9 cellular contexts compared by ENCODE assay signal in genomic region chr7:135710417-135711138, GRCh38. TPM values are rescaled to one million over a fixed set of nuclear protein-coding genes. Genes with fewer than 3 reads are reported as not detected.
A peak's percentile ranks its signal among the peaks of the same experiment; 100 is the strongest.
DNase-seq lines count a peak whose midpoint lies in the region; ATAC-seq and TF ChIP-seq lines count a peak whose summit lies in the region.
"Had no signal": no experiment of that assay in that cellular context is flagged by ENCODE, and none has a peak within 500 bp of the region (broad histone marks: within the 10 kb centered on the region; RNA-seq: fewer than 3 reads in every experiment).

No MANE protein-coding gene starts in this region.

- no peak overlapping the region for H2BK120ac ChIP-seq in mesenchymal stem cell (ENCODE audit: low read depth, low read length)

- H3K27ac Mint-ChIP-seq in activated naive CD4-positive, alpha-beta T cell treated with anti-CD3 and anti-CD28 coated beads, Interleukin-2, amount 50 U/mL, for 72 hours, result no peak overlapping the region
- H3K27ac Mint-ChIP-seq in activated naive CD4-positive, alpha-beta T cell treated with anti-CD3 and anti-CD28 coated beads for 36 hours, result no peak overlapping the region

- H3K4me3 ChIP-seq in LNCaP clone FGC (ENCODE audit: low read depth, low read length) (no peak overlapping the region), thoracic aorta (peak overlapping the region; percentile 20), mesenchymal stem cell (ENCODE audit: insufficient read depth in 1 of 2, low read depth in 1 of 2, low read length in 2 of 2) (no peak overlapping the region)

- no peaks in the 10 kb centered on the region for H3K27me3 Mint-ChIP-seq in activated naive CD4-positive, alpha-beta T cell treated with anti-CD3 and anti-CD28 coated beads for 36 hours (ENCODE audit: low read depth)

- no peak for TF ChIP-seq POLR2A in erythroblast (IDR thresholded peaks at IDR 0.05; ENCODE audit: low read length)

- no peak overlapping the region for H4K91ac ChIP-seq in mesenchymal stem cell (ENCODE audit: low read length)

- H3K14ac ChIP-seq in mesenchymal stem cell (ENCODE audit: low read length in 2 of 2), result no peak overlapping the region

- WGBS in mesenchymal stem cell, result 37% methylated on average over 10 of the region's 11 CpGs

- H3K9ac ChIP-seq in mesenchymal stem cell (ENCODE audit: low read length), result no peak overlapping the region

- no peak overlapping the region for H3K4ac ChIP-seq in mesenchymal stem cell (ENCODE audit: low read depth in 1 of 2, low read length in 2 of 2)

- peak; percentile 32; the same call in 1 of the 2 replicates for TF ChIP-seq CTCF in LNCaP clone FGC (IDR thresholded peaks at IDR 0.05; ENCODE audit: control insufficient read depth, extremely low read depth, insufficient read depth)
- TF ChIP-seq CTCF in thoracic aorta (IDR thresholded peaks at IDR 0.05), result peak; percentile 80

- H3K36me3 ChIP-seq in thoracic aorta (no peaks in the 10 kb centered on the region), mesenchymal stem cell (ENCODE audit: control insufficient read depth in 1 of 2, insufficient read depth in 2 of 2, low read depth in 1 of 2, low read length in 2 of 2) (peaks cover 3 to 43% of the 10 kb centered on the region in 2 experiments)

- CTCF ChIA-PET in activated naive CD4-positive, alpha-beta T cell treated with anti-CD3 and anti-CD28 coated beads for 36 hours (lab: Charles Lee), result interaction anchor here (0.6 to 2.6 kb wide), 11 partner anchors 9 to 374 kb away, joined by 3 to 10 read pairs (median 4); no protein-coding TSS in a partner anchor

- no peaks in the 10 kb centered on the region for H3K79me1 ChIP-seq in mesenchymal stem cell (replicated peaks; ENCODE audit: low read length, poor library complexity, severe bottlenecking)

- H2BK5ac ChIP-seq in mesenchymal stem cell (ENCODE audit: low read depth, low read length, poor library complexity, severe bottlenecking), result no peak overlapping the region

- peaks cover 15 to 38% of the 10 kb centered on the region in 2 donors for H3K4me1 ChIP-seq in thoracic aorta (ENCODE audit: control insufficient read depth in 1 of 2, low read depth in 2 of 2)
- peaks cover 15% of the 10 kb centered on the region for H3K4me1 ChIP-seq in mesenchymal stem cell (ENCODE audit: control insufficient read depth, insufficient read depth, low read depth, low read length)

- peak; percentile 55 to 59 for ATAC-seq in activated naive CD4-positive, alpha-beta T cell treated with anti-CD3 and anti-CD28 coated beads, Interleukin-2, amount 50 U/mL, for 72 hours
- ATAC-seq in thoracic aorta (ENCODE audit: insufficient number of reproducible peaks, low FRiP score, low read depth), result no peak
- no peak for ATAC-seq in GM21717 (IDR thresholded peaks at IDR 0.05; ENCODE audit: unreplicated experiment)

- no peaks in the 10 kb centered on the region for H3K9me3 Mint-ChIP-seq in activated naive CD4-positive, alpha-beta T cell treated with anti-CD3 and anti-CD28 coated beads, Interleukin-2, amount 50 U/mL, for 72 hours
- H3K9me3 Mint-ChIP-seq in activated naive CD4-positive, alpha-beta T cell treated with anti-CD3 and anti-CD28 coated beads for 36 hours, result no peaks in the 10 kb centered on the region

- H4K8ac ChIP-seq in mesenchymal stem cell (ENCODE audit: low read length), result no peak overlapping the region

- H3K27ac ChIP-seq in thoracic aorta, result peak overlapping the region; percentile 27 to 60
- H3K27ac ChIP-seq in mesenchymal stem cell (ENCODE audit: low read length, poor library complexity, severe bottlenecking), result no peak overlapping the region

- H3K23ac ChIP-seq in mesenchymal stem cell (ENCODE audit: low read length in 2 of 2), result no peak overlapping the region

- H3K4me3 Mint-ChIP-seq in activated naive CD4-positive, alpha-beta T cell treated with anti-CD3 and anti-CD28 coated beads for 36 hours, result no peak overlapping the region

- H2AFZ ChIP-seq in mesenchymal stem cell (ENCODE audit: low read depth, low read length), result no peak overlapping the region

- H3K4me2 ChIP-seq in mesenchymal stem cell (ENCODE audit: low read length, poor library complexity, severe bottlenecking), result no peak overlapping the region

- H2BK15ac ChIP-seq in mesenchymal stem cell (ENCODE audit: low read depth, poor library complexity, severe bottlenecking), result no peak overlapping the region

- H3K36me3 Mint-ChIP-seq in activated naive CD4-positive, alpha-beta T cell treated with anti-CD3 and anti-CD28 coated beads, Interleukin-2, amount 50 U/mL, for 72 hours, result no peaks in the 10 kb centered on the region
- H3K36me3 Mint-ChIP-seq in activated naive CD4-positive, alpha-beta T cell treated with anti-CD3 and anti-CD28 coated beads for 36 hours (ENCODE audit: low read depth), result no peaks in the 10 kb centered on the region

- intact Hi-C loops in activated naive CD4-positive, alpha-beta T cell treated with anti-CD3 and anti-CD28 coated beads for 36 hours (cut with micrococcal nuclease), result loop anchor here (2.0 to 5.0 kb wide), 2 partner anchors 48 to 428 kb away; partner anchors contain the start of gene STMP1

- no peak overlapping the region for H2AK5ac ChIP-seq in mesenchymal stem cell (ENCODE audit: low read length, severe bottlenecking)

- no peaks in the 10 kb centered on the region for H3K4me1 Mint-ChIP-seq in activated naive CD4-positive, alpha-beta T cell treated with anti-CD3 and anti-CD28 coated beads for 36 hours (ENCODE audit: low read depth)

- no peak overlapping the region for H2BK12ac ChIP-seq in mesenchymal stem cell (ENCODE audit: low read length in 2 of 2)

- H3K27me3 ChIP-seq in thoracic aorta (replicated peaks; ENCODE audit: insufficient read depth), result no peaks in the 10 kb centered on the region
- peaks cover 0 to 13% of the 10 kb centered on the region in 2 experiments for H3K27me3 ChIP-seq in mesenchymal stem cell (ENCODE audit: control insufficient read depth in 1 of 2, insufficient read depth in 1 of 2, low read length in 2 of 2)

- no peak overlapping the region for H3K18ac ChIP-seq in mesenchymal stem cell (ENCODE audit: low read depth in 1 of 2, low read length in 2 of 2)

- H3K9me3 ChIP-seq in thoracic aorta, result no peaks in the 10 kb centered on the region
- H3K9me3 ChIP-seq in mesenchymal stem cell (ENCODE audit: control insufficient read depth, low read length), result no peaks in the 10 kb centered on the region

- DNase-seq in activated naive CD4-positive, alpha-beta T cell treated with anti-CD3 and anti-CD28 coated beads, Interleukin-2, amount 50 U/mL, for 72 hours (ENCODE audit: low spot score in 2 of 2), result peak in 1 of 2 donors; percentile 26
- no peak for DNase-seq in activated naive CD4-positive, alpha-beta T cell treated with anti-CD3 and anti-CD28 coated beads for 36 hours
- DNase-seq in LNCaP clone FGC (ENCODE audit: low read depth), result no peak
- peak; percentile 41 to 66 for DNase-seq in erythroblast (lab: John Stamatoyannopoulos, UW)
- DNase-seq in thoracic aorta (ENCODE audit: low spot score), result no peak
- no peak for DNase-seq in mesenchymal stem cell
- DNase-seq in NCI-H1092 treated with DMSO at 0.1 percent for 48 hours (lab: John Stamatoyannopoulos, UW), result no peak

RNA-seq across cellular contexts. Expression of gene SLC13A4, which starts 17.4 kb away (rescaled TPM):
- not detected for total RNA-seq in activated naive CD4-positive, alpha-beta T cell treated with anti-CD3 and anti-CD28 coated beads, Interleukin-2, amount 50 U/mL, for 72 hours
- total RNA-seq in activated naive CD4-positive, alpha-beta T cell treated with anti-CD3 and anti-CD28 coated beads for 36 hours, result not detected
- total RNA-seq in thoracic aorta, result 1 to 10 TPM; 2.0 to 2.1 TPM
- polyA plus RNA-seq in mesenchymal stem cell (2013, experiment 1 of 2), result not detected
- 0.05 TPM for polyA plus RNA-seq in mesenchymal stem cell (2013, experiment 2 of 2)
- total RNA-seq: skeletal muscle tissue had no signal

RNA-seq across cellular contexts. Expression of gene FAM180A, which starts 38.0 kb away (rescaled TPM):
- total RNA-seq in activated naive CD4-positive, alpha-beta T cell treated with anti-CD3 and anti-CD28 coated beads, Interleukin-2, amount 50 U/mL, for 72 hours, result not detected
- total RNA-seq in activated naive CD4-positive, alpha-beta T cell treated with anti-CD3 and anti-CD28 coated beads for 36 hours, result not detected
- total RNA-seq in thoracic aorta, result 100 to 1,000 TPM in 1 of 2 donors, 10 to 100 TPM in 1; 79.1 to 133 TPM
- not detected for polyA plus RNA-seq in mesenchymal stem cell (2013, experiment 1 of 2)
- not detected for polyA plus RNA-seq in mesenchymal stem cell (2013, experiment 2 of 2)

RNA-seq across cellular contexts. Expression of gene STMP1, which starts 48.3 kb away (rescaled TPM):
- total RNA-seq in activated naive CD4-positive, alpha-beta T cell treated with anti-CD3 and anti-CD28 coated beads, Interleukin-2, amount 50 U/mL, for 72 hours, result 10 to 100 TPM; 16.6 to 17.0 TPM
- 10 to 100 TPM; 21.5 to 21.6 TPM for total RNA-seq in activated naive CD4-positive, alpha-beta T cell treated with anti-CD3 and anti-CD28 coated beads for 36 hours
- 10 to 100 TPM; 15.7 to 48.5 TPM for total RNA-seq in thoracic aorta
- 36.7 TPM for polyA plus RNA-seq in mesenchymal stem cell (2013, experiment 1 of 2)
- 39.1 TPM for polyA plus RNA-seq in mesenchymal stem cell (2013, experiment 2 of 2)

Comparison
In these comparisons a context has a peak if more than half of its experiments do, and no peak if none do; other contexts are left out.
1. ATAC-seq: peak in activated naive CD4-positive, alpha-beta T cell treated with anti-CD3 and anti-CD28 coated beads, Interleukin-2, amount 50 U/mL, for 72 hours (2 of 2); none in thoracic aorta (single experiment) and GM21717 (single experiment).
2. DNase-seq: peak in erythroblast (2 of 2); none in activated naive CD4-positive, alpha-beta T cell treated with anti-CD3 and anti-CD28 coated beads for 36 hours (single experiment), LNCaP clone FGC (single experiment), thoracic aorta (single experiment), mesenchymal stem cell (single experiment) and NCI-H1092 treated with DMSO at 0.1 percent for 48 hours (single experiment).
3. RNA of gene FAM180A, which starts 38.0 kb away (total RNA-seq): 79.1 to 133 TPM in thoracic aorta; not detected in activated naive CD4-positive, alpha-beta T cell treated with anti-CD3 and anti-CD28 coated beads, Interleukin-2, amount 50 U/mL, for 72 hours and not detected in activated naive CD4-positive, alpha-beta T cell treated with anti-CD3 and anti-CD28 coated beads for 36 hours; every median in the first group is over 10 times any median in the second.